22 cellular contexts compared by ENCODE assay signal in genomic region chr14:95113476-95113875, GRCh38. TPM values are rescaled to one million over a fixed set of nuclear protein-coding genes. Genes with fewer than 3 reads are reported as not detected.
DNase-seq lines count a peak whose midpoint lies in the region; ATAC-seq, FAIRE-seq and TF ChIP-seq lines count a peak whose summit lies in the region.
"Had no signal": no experiment of that assay in that cellular context is flagged by ENCODE, and none has a peak within 500 bp of the region (broad histone marks: within the 10 kb centered on the region; RNA-seq: fewer than 3 reads in every experiment).

No MANE protein-coding gene starts in this region.

- 0 out of 2 replicates have a peak, but pooled peaks have one; percentile 12 for TF ChIP-seq CTCF in HepG2 (CRISPR knock-in tag; IDR thresholded peaks at IDR 0.05)
- TF ChIP-seq CTCF in right lobe of liver (IDR thresholded peaks at IDR 0.05): no peak

- H3K27me3 ChIP-seq in HepG2 (ENCODE audit: control insufficient read depth in 1 of 2, insufficient read depth in 2 of 2, low read length in 2 of 2) (no peaks in the 10 kb centered on the region), right lobe of liver (no peaks in the 10 kb centered on the region), HAP-1 (ENCODE audit: low read depth) (no peaks in the 10 kb centered on the region)

- no peaks in the 10 kb centered on the region for H3K79me2 ChIP-seq in HepG2 (ENCODE audit: insufficient read depth, low read length)

- no peaks in the 10 kb centered on the region for H3K9me3 ChIP-seq in HepG2 (ENCODE audit: low read length)
- no peaks in the 10 kb centered on the region for H3K9me3 ChIP-seq in right lobe of liver
- H3K9me3 ChIP-seq in HAP-1: no peaks in the 10 kb centered on the region
- H3K9me3 ChIP-seq: A549 had no signal

- H3K27ac Mint-ChIP-seq in memory B cell: peak overlapping the region; percentile 43
- peak overlapping the region; percentile 60 for H3K27ac Mint-ChIP-seq in stimulated activated naive B cell treated with anti-CD40 and anti-IgM and Interleukin-4, amounts not matched to agents 10 μg/mL and 1 μg/mL and 100 μg/mL, for 72 hours
- H3K27ac Mint-ChIP-seq: B cell had no signal

- in situ Hi-C loops in HepG2 (cut with HindIII; ENCODE audit: extremely low pct_ligation_motif_present, low pct_unique_long_range_greater_than_20kb): no loop called here
- in situ Hi-C loops in HAP-1 (cut with MboI; ENCODE audit: low sequenced_read_pairs): no loop called here

- H3K4me2 ChIP-seq in HepG2 (ENCODE audit: low read depth, low read length): no peak overlapping the region
- H3K4me2 ChIP-seq: A549 had no signal

- intact Hi-C loops in HepG2 (cut with micrococcal nuclease; ENCODE audit: unreplicated experiment): loop anchor here (10.0 kb wide), 1 partner anchor 251 kb away; no protein-coding TSS in a partner anchor
- intact Hi-C loops in right lobe of liver (cut with DNase I): no loop called here

- CTCF ChIA-PET in HepG2 (lab: Yijun Ruan, JAX; ENCODE audit: low intra/inter-chr PET ratio, low total read pairs): no interaction called here

- peaks cover 3% of the 10 kb centered on the region for H3K4me1 Mint-ChIP-seq in memory B cell
- peaks cover 0 to 1% of the 10 kb centered on the region in 2 donors for H3K4me1 Mint-ChIP-seq in stimulated activated naive B cell treated with anti-CD40 and anti-IgM and Interleukin-4, amounts not matched to agents 10 μg/mL and 1 μg/mL and 100 μg/mL, for 72 hours
- H3K4me1 Mint-ChIP-seq: B cell had no signal

- TF ChIP-seq EP300 in HepG2 (IDR thresholded peaks at IDR 0.05; ENCODE audit: low read depth in 2 of 2, low read length in 2 of 2) (no peak), HepG2 (CRISPR knock-in tag; IDR thresholded peaks at IDR 0.05; ENCODE audit: borderline replicate concordance) (no peak)

- no TSS peak for BruUV-seq in HepG2 (replicated peaks; lab: Mats Ljungman, UMichigan)

- DNase-seq in HepG2 (ENCODE audit: low spot score): no peak
- no peak for DNase-seq in right lobe of liver
- DNase-seq in memory B cell (ENCODE audit: low spot score in 2 of 2): no peak
- no peak for DNase-seq in stimulated activated naive B cell treated with anti-CD40 and anti-IgM and Interleukin-4, amounts not matched to agents 10 μg/mL and 1 μg/mL and 100 μg/mL, for 72 hours
- DNase-seq in middle frontal gyrus (ENCODE audit: extremely low spot score, low spot score): no peak
- no peak for DNase-seq in NCI-H1436 (lab: John Stamatoyannopoulos, UW)
- DNase-seq in HAP-1 (ENCODE audit: low spot score in 2 of 2): no peak
- DNase-seq: DND-41, GM23248, H9, KBM-7, NCI-H1092, NCI-H1436 treated with DMSO at 0.1 percent for 48 hours, NCI-H2029 treated with DMSO at 0.1 percent for 48 hours, NCI-H226, NCI-H524, OCI-M1 had no signal

- no peak for FAIRE-seq in HepG2 (lab: Jason Lieb, UNC)
- FAIRE-seq: A549, GM12878 had no signal

- no peak overlapping the region for H2AFZ ChIP-seq in HepG2 (ENCODE audit: low read length)
- H2AFZ ChIP-seq: GM23248 had no signal

- no peak overlapping the region for H3K4me3 Mint-ChIP-seq in memory B cell
- H3K4me3 Mint-ChIP-seq in stimulated activated naive B cell treated with anti-CD40 and anti-IgM and Interleukin-4, amounts not matched to agents 10 μg/mL and 1 μg/mL and 100 μg/mL, for 72 hours: no peak overlapping the region
- H3K4me3 Mint-ChIP-seq: B cell, H9 had no signal

- H3K36me3 Mint-ChIP-seq in memory B cell: peaks cover 33% of the 10 kb centered on the region
- peaks cover 32 to 43% of the 10 kb centered on the region in 2 donors for H3K36me3 Mint-ChIP-seq in stimulated activated naive B cell treated with anti-CD40 and anti-IgM and Interleukin-4, amounts not matched to agents 10 μg/mL and 1 μg/mL and 100 μg/mL, for 72 hours

- no peaks in the 10 kb centered on the region for H4K20me1 ChIP-seq in HepG2 (ENCODE audit: insufficient read depth, low read length)

- POLR2A ChIA-PET in HepG2 (lab: Yijun Ruan, JAX): no interaction called here

- H3K27me3 Mint-ChIP-seq in memory B cell: no peaks in the 10 kb centered on the region
- H3K27me3 Mint-ChIP-seq in stimulated activated naive B cell treated with anti-CD40 and anti-IgM and Interleukin-4, amounts not matched to agents 10 μg/mL and 1 μg/mL and 100 μg/mL, for 72 hours: no peaks in the 10 kb centered on the region
- H3K27me3 Mint-ChIP-seq: B cell had no signal

- TF ChIP-seq POLR2A in HepG2 (IDR thresholded peaks at IDR 0.05; ENCODE audit: insufficient read depth in 1 of 2, low read depth in 2 of 2, low read length in 2 of 2) (no peak), right lobe of liver (IDR thresholded peaks at IDR 0.05) (no peak)

- H3K36me3 ChIP-seq in HepG2 (replicated peaks in 1 of 2; ENCODE audit: control insufficient read depth in 1 of 2, insufficient read depth in 2 of 2, low read length in 2 of 2): peaks cover 19 to 72% of the 10 kb centered on the region in 2 experiments
- peaks cover 0 to 63% (median 15%) of the 10 kb centered on the region in 4 donors for H3K36me3 ChIP-seq in right lobe of liver
- peaks cover 66% of the 10 kb centered on the region for H3K36me3 ChIP-seq in HAP-1 (replicated peaks)

- no peak overlapping the region for H3K4me3 ChIP-seq in HepG2 (replicated peaks in 1 of 3; ENCODE audit: insufficient read depth in 1 of 3, low read depth in 2 of 3, low read length in 3 of 3)
- H3K4me3 ChIP-seq in right lobe of liver: no peak overlapping the region
- H3K4me3 ChIP-seq in HAP-1: no peak overlapping the region
- H3K4me3 ChIP-seq: A549, GM12878, GM23248 had no signal

- no peak for ATAC-seq in HepG2
- no peak for ATAC-seq in right lobe of liver
- no peak for ATAC-seq in memory B cell (ENCODE audit: low read depth)
- no peak for ATAC-seq in stimulated activated naive B cell treated with anti-CD40 and anti-IgM and Interleukin-4, amounts not matched to agents 10 μg/mL and 1 μg/mL and 100 μg/mL, for 72 hours (replicated peaks)
- ATAC-seq: A549, GM12878, Right ventricle myocardium inferior had no signal

- H3K9ac ChIP-seq in HepG2 (ENCODE audit: insufficient read depth, low read depth, low read length): no peak overlapping the region
- H3K9ac ChIP-seq: GM23248 had no signal

- H3K27ac ChIP-seq in HepG2 (ENCODE audit: extremely low read length, insufficient read depth, low read length): no peak overlapping the region
- H3K27ac ChIP-seq in right lobe of liver: no peak overlapping the region
- peak overlapping the region; percentile 6 for H3K27ac ChIP-seq in angular gyrus (ENCODE audit: low read depth, low read length)
- H3K27ac ChIP-seq: A549, GM23248 had no signal

- no peaks in the 10 kb centered on the region for H3K9me3 Mint-ChIP-seq in memory B cell
- no peaks in the 10 kb centered on the region for H3K9me3 Mint-ChIP-seq in stimulated activated naive B cell treated with anti-CD40 and anti-IgM and Interleukin-4, amounts not matched to agents 10 μg/mL and 1 μg/mL and 100 μg/mL, for 72 hours
- H3K9me3 Mint-ChIP-seq: H9 had no signal

- no peak for TF ChIP-seq RAD21 in HepG2 (CRISPR knock-in tag; IDR thresholded peaks at IDR 0.05)

- WGBS in HepG2 (ENCODE audit: low lambda C conversion rate): 94% methylated on average over 4 of the region's 4 CpGs
- 98% methylated on average over 4 of the region's 4 CpGs for WGBS in right lobe of liver (ENCODE audit: insufficient coverage, low coverage, low lambda C conversion rate, missing lambda C conversion rate)

- H3K4me1 ChIP-seq in HepG2 (ENCODE audit: insufficient read depth, low read length) (no peaks in the 10 kb centered on the region), right lobe of liver (no peaks in the 10 kb centered on the region), HAP-1 (no peaks in the 10 kb centered on the region; the same call in 1 of the 2 replicates)
- H3K4me1 ChIP-seq: A549 had no signal

TF ChIP-seq in HepG2, 621 proteins besides CTCF, POLR2A, EP300 and RAD21 (continues in another document):
- TF ChIP-seq ZNF563 (CRISPR knock-in tag; IDR thresholded peaks at IDR 0.05): no peak
- TF ChIP-seq, protein P1, sequence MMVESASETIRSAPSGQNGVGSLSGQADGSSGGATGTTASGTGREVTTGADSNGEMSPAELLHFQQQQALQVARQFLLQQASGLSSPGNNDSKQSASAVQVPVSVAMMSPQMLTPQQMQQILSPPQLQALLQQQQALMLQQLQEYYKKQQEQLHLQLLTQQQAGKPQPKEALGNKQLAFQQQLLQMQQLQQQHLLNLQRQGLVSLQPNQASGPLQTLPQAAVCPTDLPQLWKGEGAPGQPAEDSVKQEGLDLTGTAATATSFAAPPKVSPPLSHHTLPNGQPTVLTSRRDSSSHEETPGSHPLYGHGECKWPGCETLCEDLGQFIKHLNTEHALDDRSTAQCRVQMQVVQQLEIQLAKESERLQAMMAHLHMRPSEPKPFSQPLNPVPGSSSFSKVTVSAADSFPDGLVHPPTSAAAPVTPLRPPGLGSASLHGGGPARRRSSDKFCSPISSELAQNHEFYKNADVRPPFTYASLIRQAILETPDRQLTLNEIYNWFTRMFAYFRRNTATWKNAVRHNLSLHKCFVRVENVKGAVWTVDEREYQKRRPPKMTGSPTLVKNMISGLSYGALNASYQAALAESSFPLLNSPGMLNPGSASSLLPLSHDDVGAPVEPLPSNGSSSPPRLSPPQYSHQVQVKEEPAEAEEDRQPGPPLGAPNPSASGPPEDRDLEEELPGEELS (CRISPR knock-in tag; IDR thresholded peaks at IDR 0.05): no peak

RNA-seq across cellular contexts. Expression of gene DICER1, which starts 43.9 kb away (rescaled TPM):
- 61.9 and 88.8 TPM in 2 replicates for total RNA-seq in HepG2 (2016; rRNA removed; fragmentation: Illumina TruSeq; extraction: Trizol)
- total RNA-seq in HepG2 (2016; cell fraction: cytosol; rRNA removed; fragmentation: Illumina TruSeq; extraction: Trizol; ENCODE audit: low read depth): 10.5 and 12.5 TPM in 2 replicates
- 56.8 and 81.5 TPM in 2 replicates for total RNA-seq in HepG2 (2016; cell fraction: insoluble cytoplasmic fraction; rRNA removed; fragmentation: Illumina TruSeq; extraction: Trizol)
- total RNA-seq in HepG2 (2016; cell fraction: membrane; rRNA removed; fragmentation: Illumina TruSeq; extraction: Trizol): 28.2 and 32.1 TPM in 2 replicates
- total RNA-seq in HepG2 (2016; cell fraction: nucleus; rRNA removed; fragmentation: Illumina TruSeq; extraction: Trizol): 64.4 and 74.3 TPM in 2 replicates
- 23.6 and 31.8 TPM in 2 replicates for polyA plus RNA-seq in HepG2 (2011; rRNA removed)
- polyA plus RNA-seq in HepG2 (2011; cell fraction: cytosol; rRNA removed): 9.8 and 13.5 TPM in 2 replicates
- 29.6 and 34.3 TPM in 2 replicates for polyA plus RNA-seq in HepG2 (2011; cell fraction: nucleus; rRNA removed)
- 18.7 and 21.1 TPM in 2 replicates for polyA plus RNA-seq in HepG2 (2012)
- polyA plus RNA-seq in HepG2 (2016; cell fraction: cytosol; fragmentation: Illumina TruSeq; extraction: Trizol; ENCODE audit: low read depth): 0.61 and 1.1 TPM in 2 replicates
- 33.8 and 35.8 TPM in 2 replicates for polyA plus RNA-seq in HepG2 (2016; cell fraction: insoluble cytoplasmic fraction; fragmentation: Illumina TruSeq; extraction: Trizol; ENCODE audit: low read depth)
- 3.3 and 3.9 TPM in 2 replicates for polyA plus RNA-seq in HepG2 (2016; cell fraction: membrane; fragmentation: Illumina TruSeq; extraction: Trizol; ENCODE audit: low read depth)
- 42.9 and 44.5 TPM in 2 replicates for polyA plus RNA-seq in HepG2 (2016; cell fraction: nucleus; fragmentation: Illumina TruSeq; extraction: Trizol; ENCODE audit: insufficient read depth, low read depth)
- polyA minus RNA-seq in HepG2 (2011; rRNA and poly(A)+ RNA removed; ENCODE audit: low replicate concordance): 84.7 and 103 TPM in 2 replicates
- 49.5 and 78.0 TPM in 2 replicates for polyA minus RNA-seq in HepG2 (2011; cell fraction: cytosol; rRNA and poly(A)+ RNA removed)
- polyA minus RNA-seq in HepG2 (2011; cell fraction: nucleus; rRNA and poly(A)+ RNA removed): 130 and 156 TPM in 2 replicates
- 10 to 100 TPM; 27.6 to 47.9 (median 30.3) TPM for total RNA-seq in right lobe of liver
